ENCODE assay signal across 1 cellular context in genomic region chrX:97016106-97016505, GRCh38.
TF ChIP-seq lines count a peak whose summit lies in the region.

No MANE protein-coding gene starts in this region.

TF ChIP-seq in SK-N-SH, 30 proteins besides CTCF, POLR2A, EP300 and RAD21 (continued from another document):
- TF ChIP-seq TCF12 (IDR thresholded peaks at IDR 0.05), result no peak
- TF ChIP-seq MXI1 (IDR thresholded peaks at IDR 0.05; ENCODE audit: low read depth, low read length), result no peak
- no peak for TF ChIP-seq SIN3A (IDR thresholded peaks at IDR 0.05; ENCODE audit: borderline replicate concordance, low read depth, low read length)
